8 cellular contexts compared by ENCODE assay signal in genomic region chr1:109906160-109906838, GRCh38. TPM values are rescaled to one million over a fixed set of nuclear protein-coding genes. Genes with fewer than 3 reads are reported as not detected.
DNase-seq lines count a peak whose midpoint lies in the region; ATAC-seq and TF ChIP-seq lines count a peak whose summit lies in the region.

No MANE protein-coding gene starts in this region.

- no peak for TF ChIP-seq CTCF in nephron (IDR thresholded peaks at IDR 0.05; ENCODE audit: unreplicated experiment in 3 of 3)

- H3K4me3 Mint-ChIP-seq in activated CD4-positive, alpha-beta T cell treated with anti-CD3 and anti-CD28 coated beads, Interleukin-2, amount 10 ng/mL, durations not matched to agents 7 days and 5 days = peak overlapping the region; percentile 40
- peak overlapping the region in 1 of 3 experiments; percentile 21 for H3K4me3 Mint-ChIP-seq in nephron

- POLR2A ChIA-PET in activated CD4-positive, alpha-beta T cell treated with anti-CD3 and anti-CD28 coated beads, Interleukin-2, amount 10 ng/mL, durations not matched to agents 7 days and 5 days (lab: Charles Lee) = no interaction called here

- peaks cover 7% of the 10 kb centered on the region for H3K9me3 Mint-ChIP-seq in activated CD4-positive, alpha-beta T cell treated with anti-CD3 and anti-CD28 coated beads, Interleukin-2, amount 10 ng/mL, durations not matched to agents 7 days and 5 days
- H3K9me3 Mint-ChIP-seq in nephron = no peaks in the 10 kb centered on the region

- H3K27ac Mint-ChIP-seq in activated CD4-positive, alpha-beta T cell treated with anti-CD3 and anti-CD28 coated beads, Interleukin-2, amount 10 ng/mL, durations not matched to agents 7 days and 5 days = peak overlapping the region; percentile 92
- peak overlapping the region in 2 of 3 experiments; percentile 10 to 15 for H3K27ac Mint-ChIP-seq in nephron

- peaks cover 6% of the 10 kb centered on the region for H3K36me3 Mint-ChIP-seq in activated CD4-positive, alpha-beta T cell treated with anti-CD3 and anti-CD28 coated beads, Interleukin-2, amount 10 ng/mL, durations not matched to agents 7 days and 5 days (ENCODE audit: low read depth)
- H3K36me3 Mint-ChIP-seq in nephron (ENCODE audit: low read depth) = no peaks in the 10 kb centered on the region

- ATAC-seq in HG03432 (IDR thresholded peaks at IDR 0.05; ENCODE audit: unreplicated experiment) = peak; percentile 80

- no peaks in the 10 kb centered on the region for H3K27me3 Mint-ChIP-seq in activated CD4-positive, alpha-beta T cell treated with anti-CD3 and anti-CD28 coated beads, Interleukin-2, amount 10 ng/mL, durations not matched to agents 7 days and 5 days
- H3K27me3 Mint-ChIP-seq in nephron (ENCODE audit: low read depth) = peaks cover 41% of the 10 kb centered on the region

- CTCF ChIA-PET in activated CD4-positive, alpha-beta T cell treated with anti-CD3 and anti-CD28 coated beads, Interleukin-2, amount 10 ng/mL, durations not matched to agents 7 days and 5 days (lab: Charles Lee) = interaction anchor here (0.6 to 1.5 kb wide), 4 partner anchors 9 to 173 kb away, joined by 3 to 4 read pairs (median 3); no protein-coding TSS in a partner anchor

- peaks cover 50% of the 10 kb centered on the region for H3K4me1 Mint-ChIP-seq in activated CD4-positive, alpha-beta T cell treated with anti-CD3 and anti-CD28 coated beads, Interleukin-2, amount 10 ng/mL, durations not matched to agents 7 days and 5 days
- peaks cover 41% of the 10 kb centered on the region for H3K4me1 Mint-ChIP-seq in nephron

- peak; percentile 34 for DNase-seq in DMS53 (lab: John Stamatoyannopoulos, UW)
- DNase-seq in DMS53 treated with DMSO at 0.1 percent for 48 hours (lab: John Stamatoyannopoulos, UW; ENCODE audit: unreplicated experiment) = no peak
- DNase-seq in activated CD4-positive, alpha-beta T cell treated with anti-CD3 and anti-CD28 coated beads, Interleukin-2, amount 10 ng/mL, durations not matched to agents 7 days and 5 days = peak; percentile 75
- DNase-seq in HT-29 (ENCODE audit: low spot score) = no peak
- DNase-seq in COR-L47 (lab: John Stamatoyannopoulos, UW) = no peak
- DNase-seq in iPS-NIHi11 (ENCODE audit: low spot score) = no peak

RNA-seq across cellular contexts. Expression of gene CSF1, which starts 4.3 kb away (rescaled TPM):
- total RNA-seq in activated CD4-positive, alpha-beta T cell treated with anti-CD3 and anti-CD28 coated beads, Interleukin-2, amount 10 ng/mL, durations not matched to agents 7 days and 5 days = 10 to 100 TPM; 39.5 to 42.4 TPM
- 0.68 and 5.4 TPM in 2 replicates for total RNA-seq in HT-29 (2014; rRNA removed; shearing (Covaris generic))

Comparison
In these comparisons a context has a peak if more than half of its experiments do, and no peak if none do; other contexts are left out.
1. DNase-seq: peak in DMS53 (single experiment) and activated CD4-positive, alpha-beta T cell treated with anti-CD3 and anti-CD28 coated beads, Interleukin-2, amount 10 ng/mL, durations not matched to agents 7 days and 5 days (single experiment); none in DMS53 treated with DMSO at 0.1 percent for 48 hours (single experiment), HT-29 (single experiment), COR-L47 (single experiment) and iPS-NIHi11 (single experiment).